ENCODE assay signal across 16 cellular contexts in the genomic region with DNA sequence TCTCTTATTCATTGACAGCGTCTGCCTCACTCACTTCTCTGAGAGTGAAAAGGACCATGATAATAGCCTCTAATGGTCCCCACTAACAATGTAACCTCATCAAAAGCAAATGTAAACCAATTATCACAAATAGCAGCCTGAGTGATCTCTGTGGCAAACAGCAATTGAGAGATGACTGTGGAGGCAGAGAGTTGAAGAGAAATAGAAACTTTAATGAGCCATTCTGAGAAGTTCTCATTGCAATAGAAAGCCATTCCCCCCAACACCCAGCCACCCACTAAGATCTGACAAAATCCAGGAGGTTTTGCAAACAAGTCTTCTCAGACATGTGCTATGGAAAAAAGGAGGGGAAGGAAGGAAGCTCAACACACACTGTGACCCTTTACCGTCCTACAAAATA. TPM values are rescaled to one million over a fixed set of nuclear protein-coding genes. Genes with fewer than 3 reads are reported as not detected.
"Had no signal": no experiment of that assay in that cellular context is flagged by ENCODE, and none has a peak within 500 bp of the region (broad histone marks: within the 10 kb centered on the region; RNA-seq: fewer than 3 reads in every experiment).

No MANE protein-coding gene starts in this region.

- H3K9me3 ChIP-seq: stomach, thyroid gland had no signal

- H3K27ac ChIP-seq: stomach, thyroid gland had no signal

- DNase-seq: activated CD8-positive, alpha-beta memory T cell treated with anti-CD3 and anti-CD28 coated beads, Interleukin-2, amount 50 U/mL, for 4 hours; activated CD8-positive, alpha-beta T cell treated with anti-CD3 and anti-CD28 coated beads for 36 hours; activated naive CD8-positive, alpha-beta T cell treated with anti-CD3 and anti-CD28 coated beads, Interleukin-2, amount 10 ng/mL, durations not matched to agents 7 days and 5 days; activated T-cell treated with anti-CD3 and anti-CD28 coated beads, Interleukin-2, amount 50 U/mL, for 72 hours; anterior cingulate cortex; glutamatergic neuron; left colon; midbrain; naive B cell; retina; stimulated activated CD4-positive, alpha-beta T cell treated with anti-CD3 and anti-CD28 coated beads, Interleukin-4, amount 100 ng/mL, for 4 hours; stomach; thyroid gland had no signal

- H3K36me3 ChIP-seq: stomach, thyroid gland had no signal

- H3K4me1 ChIP-seq: stomach, thyroid gland had no signal

- H3K4me3 ChIP-seq: lung, stomach, thyroid gland had no signal

- H3K27me3 ChIP-seq: stomach, thyroid gland had no signal

- ATAC-seq: activated CD8-positive, alpha-beta T cell treated with anti-CD3 and anti-CD28 coated beads for 36 hours; activated T-cell treated with anti-CD3 and anti-CD28 coated beads, Interleukin-2, amount 50 U/mL, for 72 hours; esophagus mucosa; left colon had no signal

RNA-seq across cellular contexts. Expression of gene RNF148, which starts 44.2 kb away (rescaled TPM):
- total RNA-seq: activated CD8-positive, alpha-beta T cell treated with anti-CD3 and anti-CD28 coated beads for 36 hours; activated naive CD8-positive, alpha-beta T cell treated with anti-CD3 and anti-CD28 coated beads, Interleukin-2, amount 10 ng/mL, durations not matched to agents 7 days and 5 days; activated T-cell treated with anti-CD3 and anti-CD28 coated beads, Interleukin-2, amount 50 U/mL, for 72 hours; chondrocyte; esophagus mucosa had no signal

RNA-seq across cellular contexts. Expression of gene RNF133, which starts 48.0 kb away (rescaled TPM):
- total RNA-seq: activated CD8-positive, alpha-beta T cell treated with anti-CD3 and anti-CD28 coated beads for 36 hours; activated naive CD8-positive, alpha-beta T cell treated with anti-CD3 and anti-CD28 coated beads, Interleukin-2, amount 10 ng/mL, durations not matched to agents 7 days and 5 days; activated T-cell treated with anti-CD3 and anti-CD28 coated beads, Interleukin-2, amount 50 U/mL, for 72 hours; chondrocyte had no signal
